ENCODE assay signal across 8 cellular contexts in genomic region chr2:3780477-3781402, GRCh38.
DNase-seq lines count a peak whose midpoint lies in the region; ATAC-seq, FAIRE-seq and TF ChIP-seq lines count a peak whose summit lies in the region.

No MANE protein-coding gene starts in this region.

- POLR2A ChIA-PET in CD4-positive, alpha-beta memory T cell (lab: Charles Lee; ENCODE audit: partially characterized antibody): no interaction called here

- no peaks in the 10 kb centered on the region for H3K9me3 ChIP-seq in CD4-positive, alpha-beta memory T cell (ENCODE audit: control insufficient read depth in 1 of 2, low read length in 2 of 2)
- H3K9me3 ChIP-seq in upper lobe of left lung: no peaks in the 10 kb centered on the region

- no peak for TF ChIP-seq POLR2A in upper lobe of left lung (IDR thresholded peaks at IDR 0.05)

- no peaks in the 10 kb centered on the region for H3K4me1 ChIP-seq in CD4-positive, alpha-beta memory T cell (ENCODE audit: insufficient read depth, low read length)
- H3K4me1 ChIP-seq in upper lobe of left lung: peaks cover 0 to 4% (median 0%) of the 10 kb centered on the region in 4 donors

- peak in 4 of 5 donors; percentile 3 to 31 (median 28) for DNase-seq in CD4-positive, alpha-beta memory T cell
- DNase-seq in GM19239 (ENCODE audit: insufficient read length, low spot score) (peak; percentile 75), NCI-H345 (lab: John Stamatoyannopoulos, UW) (peak; percentile 77), epidermal melanocyte (ENCODE audit: insufficient read length, low spot score) (peak; percentile 34), natural killer cell (no peak), upper lobe of left lung (peak in 1 of 2 donors; percentile 56)
- DNase-seq in activated CD4-positive, alpha-beta T cell treated with anti-CD3 and anti-CD28 coated beads, Interleukin-2, amount 10 ng/mL, durations not matched to agents 24 days and 14 days: peak; percentile 91

- 35 to 38% methylated on average over 23 of the region's 23 CpGs for WGBS in upper lobe of left lung, 2 donors

- peak; percentile 72 for FAIRE-seq in GM19239 (lab: Jason Lieb, UNC)

- intact Hi-C loops in CD4-positive, alpha-beta memory T cell (cut with micrococcal nuclease): loop anchor here (5.0 kb wide), 1 partner anchor 43 kb away; no protein-coding TSS in a partner anchor
- intact Hi-C loops in activated CD4-positive, alpha-beta T cell treated with anti-CD3 and anti-CD28 coated beads, Interleukin-2, amount 10 ng/mL, durations not matched to agents 24 days and 14 days (cut with micrococcal nuclease): loop anchor here (1.0 kb wide), 1 partner anchor 52 kb away; no protein-coding TSS in a partner anchor
- intact Hi-C loops in natural killer cell (cut with micrococcal nuclease): no loop called here

- TF ChIP-seq CTCF in natural killer cell (IDR thresholded peaks at IDR 0.05) (peak; percentile 39), upper lobe of left lung (IDR thresholded peaks at IDR 0.05) (peak in 5 of 6 experiments; percentile 31 to 47 (median 34))

- H3K27me3 Mint-ChIP-seq in CD4-positive, alpha-beta memory T cell: peaks cover 5 to 10% of the 10 kb centered on the region in 2 donors
- H3K27me3 Mint-ChIP-seq in activated CD4-positive, alpha-beta T cell treated with anti-CD3 and anti-CD28 coated beads, Interleukin-2, amount 10 ng/mL, durations not matched to agents 24 days and 14 days: peaks cover 5% of the 10 kb centered on the region
- peaks cover 6 to 22% of the 10 kb centered on the region in 2 donors for H3K27me3 Mint-ChIP-seq in natural killer cell (ENCODE audit: low read depth in 2 of 2)

- no peak for TF ChIP-seq EP300 in upper lobe of left lung (IDR thresholded peaks at IDR 0.05)

- no peak overlapping the region for H3K4me3 ChIP-seq in CD4-positive, alpha-beta memory T cell (ENCODE audit: low read length in 2 of 2)
- H3K4me3 ChIP-seq in upper lobe of left lung: no peak overlapping the region

- H3K36me3 ChIP-seq in CD4-positive, alpha-beta memory T cell (ENCODE audit: insufficient read depth, low read length): no peaks in the 10 kb centered on the region
- no peaks in the 10 kb centered on the region for H3K36me3 ChIP-seq in upper lobe of left lung

- H3K27ac ChIP-seq in CD4-positive, alpha-beta memory T cell (ENCODE audit: low read depth, low read length): no peak overlapping the region
- H3K27ac ChIP-seq in upper lobe of left lung: no peak overlapping the region

- H3K4me3 Mint-ChIP-seq in CD4-positive, alpha-beta memory T cell: peak overlapping the region; percentile 27 to 83 (median 68)
- peak overlapping the region; percentile 66 for H3K4me3 Mint-ChIP-seq in activated CD4-positive, alpha-beta T cell treated with anti-CD3 and anti-CD28 coated beads, Interleukin-2, amount 10 ng/mL, durations not matched to agents 24 days and 14 days
- peak overlapping the region; percentile 78 for H3K4me3 Mint-ChIP-seq in natural killer cell

- peak; percentile 100 for ATAC-seq in HG03159 (IDR thresholded peaks at IDR 0.05; ENCODE audit: unreplicated experiment)
- ATAC-seq in natural killer cell: peak; percentile 67 to 98 (median 70)
- ATAC-seq in upper lobe of left lung (ENCODE audit: low FRiP score in 2 of 2): peak; percentile 72 to 78

- H3K27me3 ChIP-seq in CD4-positive, alpha-beta memory T cell (ENCODE audit: insufficient read depth, low read length): no peaks in the 10 kb centered on the region
- H3K27me3 ChIP-seq in upper lobe of left lung: no peaks in the 10 kb centered on the region

- peaks cover 0 to 4% (median 0%) of the 10 kb centered on the region in 8 donors for H3K9me3 Mint-ChIP-seq in CD4-positive, alpha-beta memory T cell
- no peaks in the 10 kb centered on the region for H3K9me3 Mint-ChIP-seq in activated CD4-positive, alpha-beta T cell treated with anti-CD3 and anti-CD28 coated beads, Interleukin-2, amount 10 ng/mL, durations not matched to agents 24 days and 14 days
- peaks cover 2 to 5% of the 10 kb centered on the region in 2 donors for H3K9me3 Mint-ChIP-seq in natural killer cell

- CTCF ChIA-PET in CD4-positive, alpha-beta memory T cell (lab: Charles Lee; ENCODE audit: partially characterized antibody): interaction anchor here (1.1 to 1.9 kb wide), 3 partner anchors 12 to 52 kb away, joined by 4 to 14 read pairs (median 5); no protein-coding TSS in a partner anchor

- H3K4me1 Mint-ChIP-seq in CD4-positive, alpha-beta memory T cell: peaks cover 2 to 13% (median 10%) of the 10 kb centered on the region in 4 donors
- peaks cover 6% of the 10 kb centered on the region for H3K4me1 Mint-ChIP-seq in activated CD4-positive, alpha-beta T cell treated with anti-CD3 and anti-CD28 coated beads, Interleukin-2, amount 10 ng/mL, durations not matched to agents 24 days and 14 days
- H3K4me1 Mint-ChIP-seq in natural killer cell: peaks cover 18 to 23% of the 10 kb centered on the region in 2 donors

- peak overlapping the region in 1 of 7 donors; percentile 33 for H3K27ac Mint-ChIP-seq in CD4-positive, alpha-beta memory T cell
- H3K27ac Mint-ChIP-seq in activated CD4-positive, alpha-beta T cell treated with anti-CD3 and anti-CD28 coated beads, Interleukin-2, amount 10 ng/mL, durations not matched to agents 24 days and 14 days: peak overlapping the region; percentile 15
- H3K27ac Mint-ChIP-seq in natural killer cell: no peak overlapping the region

- H3K36me3 Mint-ChIP-seq in CD4-positive, alpha-beta memory T cell: no peaks in the 10 kb centered on the region
- no peaks in the 10 kb centered on the region for H3K36me3 Mint-ChIP-seq in activated CD4-positive, alpha-beta T cell treated with anti-CD3 and anti-CD28 coated beads, Interleukin-2, amount 10 ng/mL, durations not matched to agents 24 days and 14 days (ENCODE audit: low read depth)
- no peaks in the 10 kb centered on the region for H3K36me3 Mint-ChIP-seq in natural killer cell
